ENCODE assay signal across 10 cellular contexts in the genomic region with DNA sequence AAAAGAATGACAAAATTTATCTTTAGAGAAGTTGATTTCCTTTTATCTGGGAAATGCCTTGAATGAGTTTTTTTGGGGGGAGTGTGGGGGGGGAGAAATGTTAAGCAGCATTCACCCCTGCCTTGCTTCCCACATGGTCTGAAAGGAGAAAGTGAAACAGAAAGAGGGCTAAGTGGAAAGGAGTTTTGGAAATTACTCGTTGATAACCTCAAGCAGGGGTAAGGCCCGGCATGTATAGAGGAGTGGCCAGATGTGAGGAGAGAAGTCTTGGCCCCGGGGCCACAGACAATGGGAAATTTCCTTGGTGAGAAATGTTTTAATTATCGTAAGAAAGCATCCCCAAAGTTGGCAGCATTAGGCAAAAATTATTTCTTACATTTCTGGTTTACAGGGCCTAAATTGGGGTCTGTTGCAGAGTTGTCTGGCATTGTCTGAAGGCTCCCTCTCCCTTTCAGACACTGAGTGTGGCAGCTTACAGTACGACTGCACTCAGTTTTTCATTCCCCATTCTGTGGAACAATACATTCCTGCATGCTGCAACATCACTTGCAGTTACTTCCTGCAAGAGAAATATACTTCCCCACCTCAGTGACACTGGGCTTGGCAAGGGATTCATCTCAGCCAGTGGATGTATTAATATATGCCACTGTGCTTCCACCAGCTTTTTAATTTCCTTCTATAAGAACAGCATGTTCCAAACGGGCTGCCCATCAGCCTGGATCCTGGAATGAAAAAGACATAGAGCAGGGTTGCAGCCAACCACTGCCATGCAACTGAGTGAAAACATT. TPM values are rescaled to one million over a fixed set of nuclear protein-coding genes. Genes with fewer than 3 reads are reported as not detected.
DNase-seq lines count a peak whose midpoint lies in the region; ATAC-seq and TF ChIP-seq lines count a peak whose summit lies in the region.
"Had no signal": no experiment of that assay in that cellular context is flagged by ENCODE, and none has a peak within 500 bp of the region (broad histone marks: within the 10 kb centered on the region; RNA-seq: fewer than 3 reads in every experiment).

No MANE protein-coding gene starts in this region.

- no peaks in the 10 kb centered on the region for H3F3A ChIP-seq in MM.1S (ENCODE audit: insufficient read depth, low read length)

- H3K36me3 ChIP-seq in MM.1S (replicated peaks; ENCODE audit: insufficient read depth, low read length) (no peaks in the 10 kb centered on the region), left lung (peaks cover 0 to 13% of the 10 kb centered on the region in 2 donors)

- H3K4me3 ChIP-seq in MM.1S (ENCODE audit: low read length) (no peak overlapping the region), left lung (no peak overlapping the region)
- H3K4me3 ChIP-seq: psoas muscle had no signal

- H3K27ac ChIP-seq in MM.1S (ENCODE audit: low read length) (no peak overlapping the region), left lung (peak overlapping the region in 1 of 2 donors; percentile 50)
- H3K27ac ChIP-seq: psoas muscle had no signal

- no peak overlapping the region for H3K9ac ChIP-seq in MM.1S (ENCODE audit: low read length)

- no peaks in the 10 kb centered on the region for H3K9me3 ChIP-seq in MM.1S (replicated peaks; ENCODE audit: insufficient read depth, low read length)
- no peaks in the 10 kb centered on the region for H3K9me3 ChIP-seq in left lung
- H3K9me3 ChIP-seq: psoas muscle had no signal

- peak; percentile 77 for ATAC-seq in GM18867 (IDR thresholded peaks at IDR 0.05; ENCODE audit: unreplicated experiment)
- peak; percentile 92 for ATAC-seq in GM21786 (IDR thresholded peaks at IDR 0.05; ENCODE audit: unreplicated experiment)
- ATAC-seq in left lung = peak; percentile 39

- H2AFZ ChIP-seq in MM.1S (ENCODE audit: low read length) = peak overlapping the region; percentile 7; the same call in 1 of the 2 replicates

- intact Hi-C loops in left lung (cut with DNase I) = no loop called here

- DNase-seq in MM.1S (peak; percentile 34), left lung (no peak), retina (no peak), DMS79 treated with DMSO at 0.1 percent for 48 hours (lab: John Stamatoyannopoulos, UW) (no peak), NCI-H2107 treated with DMSO at 0.1 percent for 48 hours (lab: John Stamatoyannopoulos, UW; ENCODE audit: unreplicated experiment) (no peak), germinal center (ENCODE audit: low spot score) (no peak)
- DNase-seq: psoas muscle, substantia nigra had no signal

- peak overlapping the region; percentile 21; the same call in 1 of the 2 replicates for H3K4me2 ChIP-seq in MM.1S (ENCODE audit: low read depth, low read length)

- peaks cover 6% of the 10 kb centered on the region; the same call in 1 of the 2 replicates for H3K4me1 ChIP-seq in MM.1S (ENCODE audit: low read length)
- H3K4me1 ChIP-seq in left lung = peaks cover 8 to 14% of the 10 kb centered on the region in 2 donors
- H3K4me1 ChIP-seq: psoas muscle had no signal

- H3K27me3 ChIP-seq in MM.1S (replicated peaks; ENCODE audit: insufficient read depth, low read length) (no peaks in the 10 kb centered on the region), left lung (no peaks in the 10 kb centered on the region)

- H3K79me2 ChIP-seq in MM.1S (ENCODE audit: low read length) = no peaks in the 10 kb centered on the region

- no peaks in the 10 kb centered on the region for H3K9me2 ChIP-seq in MM.1S (replicated peaks; ENCODE audit: insufficient read depth, low read length)

- TF ChIP-seq CTCF in MM.1S (IDR thresholded peaks at IDR 0.05; ENCODE audit: low read length) = no peak
- TF ChIP-seq CTCF in left lung (IDR thresholded peaks at IDR 0.05) = no peak

- no peaks in the 10 kb centered on the region for H4K20me1 ChIP-seq in MM.1S (ENCODE audit: insufficient read depth, low read length)

RNA-seq across cellular contexts. Expression of a gene that starts 23.3 kb away (rescaled TPM):
- 10 to 100 TPM; 21.6 to 21.8 TPM for total RNA-seq in left lung

Comparison
In these comparisons a context has a peak if more than half of its experiments do, and no peak if none do; other contexts are left out.
1. ATAC-seq: peak in every context shown above with its lines; median percentile 92 in GM21786; 77 in GM18867; 39 in left lung.